In the genomic region with DNA sequence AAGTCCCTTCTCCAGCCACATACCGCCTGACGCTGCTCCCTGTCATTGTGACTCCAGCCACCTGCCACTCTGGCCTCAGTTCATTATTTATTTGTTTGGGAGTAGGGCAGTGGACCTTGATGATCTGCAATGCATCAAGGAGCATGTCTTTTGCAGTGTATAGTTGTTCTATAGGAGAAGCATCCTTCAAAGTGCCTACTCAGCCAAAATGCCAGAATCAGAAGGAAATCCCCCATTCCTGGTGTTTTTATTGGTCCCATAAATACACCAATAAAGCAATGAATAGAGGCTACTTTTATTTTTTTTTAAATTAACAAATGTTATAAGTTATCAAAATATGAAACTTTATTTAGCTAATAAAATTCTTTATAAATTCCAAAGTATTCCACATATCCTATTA, we compare ENCODE assay signal across 29 cellular contexts.
"Had no signal": no experiment of that assay in that cellular context is flagged by ENCODE, and none has a peak within 500 bp of the region (broad histone marks: within the 10 kb centered on the region; RNA-seq: fewer than 3 reads in every experiment).

No MANE protein-coding gene starts in this region.

- H3K4me3 Mint-ChIP-seq: dendritic cell treated with granulocyte-macrophage colony-stimulating factor and Interleukin-4, amounts not matched to agents 40 ng/mL and 50 ng/mL, for 4 days; effector memory CD8-positive, alpha-beta T cell; endodermal cell had no signal

- H3K4me1 Mint-ChIP-seq: endodermal cell had no signal

- FAIRE-seq: colon, endometrium, endothelial cell of umbilical vein, frontal cortex had no signal

- H3K27me3 Mint-ChIP-seq: dendritic cell treated with granulocyte-macrophage colony-stimulating factor and Interleukin-4, amounts not matched to agents 40 ng/mL and 50 ng/mL, for 4 days had no signal

- H3K4me1 ChIP-seq: colonic mucosa, esophagus muscularis mucosa, esophagus squamous epithelium, foreskin keratinocyte, gastrocnemius medialis, gastroesophageal sphincter, heart left ventricle, heart right ventricle had no signal

- H3K9me3 Mint-ChIP-seq: dendritic cell treated with granulocyte-macrophage colony-stimulating factor and Interleukin-4, amounts not matched to agents 40 ng/mL and 50 ng/mL, for 4 days; effector memory CD8-positive, alpha-beta T cell had no signal

- H3K27me3 ChIP-seq: colonic mucosa, dorsolateral prefrontal cortex, esophagus muscularis mucosa, esophagus squamous epithelium, foreskin keratinocyte, gastrocnemius medialis, gastroesophageal sphincter, heart left ventricle had no signal

- H3K27ac Mint-ChIP-seq: dendritic cell treated with granulocyte-macrophage colony-stimulating factor and Interleukin-4, amounts not matched to agents 40 ng/mL and 50 ng/mL, for 4 days; effector memory CD8-positive, alpha-beta T cell; endodermal cell had no signal

- H3K27ac ChIP-seq: colonic mucosa, coronary artery, dorsolateral prefrontal cortex, epithelial cell of prostate, esophagus muscularis mucosa, esophagus squamous epithelium, foreskin keratinocyte, gastrocnemius medialis, gastroesophageal sphincter, heart left ventricle, heart right ventricle had no signal

- H3K9me3 ChIP-seq: colonic mucosa, esophagus muscularis mucosa, esophagus squamous epithelium, gastrocnemius medialis had no signal

- H3K4me3 ChIP-seq: colonic mucosa, coronary artery, dorsolateral prefrontal cortex, esophagus muscularis mucosa, esophagus squamous epithelium, gastrocnemius medialis, gastroesophageal sphincter, heart left ventricle, heart right ventricle had no signal

- DNase-seq: colonic mucosa; cortex of kidney; dermis blood vessel endothelial cell; dorsolateral prefrontal cortex; effector CD4-positive, alpha-beta T cell; effector CD8-positive, alpha-beta T cell; effector memory CD4-positive, alpha-beta T cell; effector memory CD8-positive, alpha-beta T cell; endodermal cell; erythroblast; esophagus squamous epithelium; foreskin fibroblast; foreskin keratinocyte; foreskin melanocyte; gastrocnemius medialis; glutamatergic neuron; head of caudate nucleus; heart left ventricle; heart right ventricle had no signal

- H3K36me3 ChIP-seq: colonic mucosa, esophagus muscularis mucosa, esophagus squamous epithelium, gastrocnemius medialis, gastroesophageal sphincter, heart left ventricle, heart right ventricle had no signal

- ATAC-seq: effector memory CD8-positive, alpha-beta T cell; esophagus mucosa; foreskin keratinocyte; gastrocnemius medialis; gastroesophageal sphincter; heart left ventricle; heart right ventricle had no signal
